In the genomic region with DNA sequence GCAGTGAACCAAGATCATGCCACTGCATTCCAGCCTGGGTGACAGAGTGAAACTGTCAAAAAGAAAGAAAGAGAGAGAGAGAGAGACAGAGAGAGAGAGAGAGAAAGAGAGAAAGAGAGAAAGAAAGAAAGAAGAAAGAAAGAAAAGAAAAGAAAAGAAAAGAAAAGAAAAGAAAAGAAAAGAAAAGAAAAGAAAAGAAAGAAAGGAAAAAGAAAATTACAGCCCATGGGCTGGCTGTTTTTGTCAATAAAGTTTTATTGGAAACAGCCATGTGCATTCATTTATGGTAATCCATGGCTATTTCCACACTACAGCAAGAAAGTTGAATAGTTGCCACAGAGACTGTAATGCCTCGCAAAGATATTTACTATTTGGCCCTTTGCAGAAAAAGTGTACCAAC, we compare ENCODE assay signal across 7 cellular contexts.
DNase-seq lines count a peak whose midpoint lies in the region; ATAC-seq, FAIRE-seq and TF ChIP-seq lines count a peak whose summit lies in the region.
"Not testable (repeated sequence)": the region's sequence is repeated elsewhere in the genome, so short reads cannot be mapped to it uniquely, and the experiment has no call there.

No MANE protein-coding gene starts in this region.

- TF ChIP-seq CTCF in WTC11 (IDR thresholded peaks at IDR 0.05); H1 (IDR thresholded peaks at IDR 0.05; ENCODE audit: control extremely low read depth in 1 of 3, insufficient read depth in 1 of 3, low read depth in 1 of 3, low read length in 3 of 3); neural crest cell (conservative IDR thresholded peaks at IDR 0.05); smooth muscle cell (IDR thresholded peaks at IDR 0.05; ENCODE audit: borderline replicate concordance, insufficient read depth, poor library complexity, severe bottlenecking): not testable (repeated sequence)

- H3K9ac ChIP-seq in NT2/D1 (ENCODE audit: insufficient read length, low read depth) (peak overlapping the region; percentile 80), iPS-20b (ENCODE audit: low read depth, low read length) (peak overlapping the region; percentile 59; the same call in 1 of the 2 replicates)
- not testable (repeated sequence) for H3K9ac ChIP-seq in H1 (replicated peaks in 1 of 4; ENCODE audit: extremely low read depth in 1 of 4, low read depth in 3 of 4, low read length in 3 of 4); smooth muscle cell (ENCODE audit: low read depth)

- peak overlapping the region; percentile 94; the same call in 1 of the 2 replicates for H2BK5ac ChIP-seq in H1 (ENCODE audit: low read depth, low read length)

- peak overlapping the region; percentile 88 for H3K18ac ChIP-seq in H1 (ENCODE audit: extremely low read depth, low read length)

- peak overlapping the region; percentile 34 for H3K4me3 ChIP-seq in NT2/D1 (ENCODE audit: insufficient read length, low read depth)
- H3K4me3 ChIP-seq in H1 (ENCODE audit: extremely low read depth in 1 of 4, insufficient read depth in 2 of 4, low read depth in 3 of 4, low read length in 4 of 4) = peak overlapping the region in 3 of 4 experiments; percentile 28 to 53 (median 43); a peak in 3 of 8 replicates
- peak overlapping the region; percentile 55; the same call in 1 of the 2 replicates for H3K4me3 ChIP-seq in iPS-20b (ENCODE audit: low read length)
- not testable (repeated sequence) for H3K4me3 ChIP-seq in smooth muscle cell

- peak overlapping the region; percentile 88 for H2BK120ac ChIP-seq in H1 (replicated peaks; ENCODE audit: low read depth, low read length)

- not testable (repeated sequence) for H3K27ac ChIP-seq in H1 (ENCODE audit: low read depth, low read length); iPS-20b (ENCODE audit: low read length)
- H3K27ac ChIP-seq in smooth muscle cell (ENCODE audit: low read depth) = peak overlapping the region; percentile 81

- not testable (repeated sequence) for H4K8ac ChIP-seq in H1 (ENCODE audit: extremely low read depth, insufficient read depth, low read length)

- H3K4me1 ChIP-seq in NT2/D1 (ENCODE audit: insufficient read depth, insufficient read length) (peaks cover 16% of the 10 kb centered on the region), H1 (replicated peaks in 1 of 4; ENCODE audit: control insufficient read depth in 3 of 4, insufficient read depth in 4 of 4, low read length in 3 of 4) (peaks cover 5 to 34% (median 23%) of the 10 kb centered on the region in 4 experiments), iPS-20b (ENCODE audit: insufficient read depth, low read length) (peaks cover 40% of the 10 kb centered on the region), smooth muscle cell (ENCODE audit: low read depth) (peaks cover 30% of the 10 kb centered on the region)

- not testable (repeated sequence) for H3K4ac ChIP-seq in H1 (replicated peaks; ENCODE audit: insufficient read length, low read depth, low read length)

- peaks cover 18% of the 10 kb centered on the region for H3F3A ChIP-seq in smooth muscle cell (ENCODE audit: low read depth)

- not testable (repeated sequence) for TF ChIP-seq EP300 in H1 (IDR thresholded peaks at IDR 0.05; ENCODE audit: borderline replicate concordance in 1 of 2, low read depth in 2 of 2, low read length in 2 of 2)

- not testable (repeated sequence) for H3K36me3 Mint-ChIP-seq in WTC11; neural crest cell (ENCODE audit: low read depth)

- not testable (repeated sequence) for H3K56ac ChIP-seq in H1 (replicated peaks; ENCODE audit: insufficient read length, low read depth, low read length)

- not testable (repeated sequence) for H3K79me1 ChIP-seq in H1 (ENCODE audit: low read depth, low read length)

- H3K36me3 ChIP-seq in NT2/D1 (ENCODE audit: insufficient read depth, insufficient read length, low read length); H1 (ENCODE audit: control insufficient read depth in 2 of 4, insufficient read depth in 4 of 4, low read length in 3 of 4); iPS-20b (ENCODE audit: insufficient read depth, low read depth, low read length); smooth muscle cell (ENCODE audit: low read depth): not testable (repeated sequence)

- not testable (repeated sequence) for TF ChIP-seq POLR2A in H1 (IDR thresholded peaks at IDR 0.05; ENCODE audit: control extremely low read depth in 1 of 2, low read depth in 2 of 2, low read length in 2 of 2)

- DNase-seq in NT2/D1 (ENCODE audit: low read depth, low spot score); WTC11 (ENCODE audit: low spot score); H1 (ENCODE audit: low read depth in 1 of 2, low spot score in 2 of 2); neural crest cell (ENCODE audit: low read depth, low spot score); smooth muscle cell (lab: John Stamatoyannopoulos, UW; ENCODE audit: unreplicated experiment): not testable (repeated sequence)

- CTCF ChIA-PET in WTC11 (lab: Charles Lee) = not testable (repeated sequence)
- CTCF ChIA-PET in H1 (lab: Charles Lee; ENCODE audit: partially characterized antibody) = interaction anchor here (0.9 kb wide), 1 partner anchor 10 kb away, joined by 3 read pairs; no protein-coding TSS in a partner anchor

- H3K14ac ChIP-seq in H1 (ENCODE audit: insufficient read length) = not testable (repeated sequence)

- H3K4me2 ChIP-seq in H1 (ENCODE audit: insufficient read depth in 1 of 2, low read depth in 2 of 2, low read length in 2 of 2) = peak overlapping the region; percentile 68 to 94; a peak in 3 of 4 replicates
- H3K4me2 ChIP-seq in smooth muscle cell = peak overlapping the region; percentile 79

- peak overlapping the region; percentile 83 for H4K91ac ChIP-seq in H1 (replicated peaks; ENCODE audit: insufficient read length, low read length)

- peaks cover 62% of the 10 kb centered on the region for H3K4me1 Mint-ChIP-seq in WTC11
- H3K4me1 Mint-ChIP-seq in neural crest cell = peaks cover 43% of the 10 kb centered on the region

- POLR2A ChIA-PET in WTC11 (lab: Charles Lee) = not testable (repeated sequence)
- POLR2A ChIA-PET in H1 (lab: Charles Lee; ENCODE audit: partially characterized antibody) = interaction anchor here (1.6 kb wide), 1 partner anchor 126 kb away, joined by 6 read pairs; no protein-coding TSS in a partner anchor

- not testable (repeated sequence) for H3K9me3 ChIP-seq in NT2/D1 (ENCODE audit: insufficient read depth, low read length); H1 (ENCODE audit: insufficient read depth in 2 of 2, low read depth in 1 of 2, low read length in 1 of 2); iPS-20b (ENCODE audit: insufficient read depth, low read depth, low read length); smooth muscle cell (replicated peaks; ENCODE audit: low read depth)

- peak overlapping the region; percentile 73 for H3K4me3 Mint-ChIP-seq in WTC11
- peak overlapping the region; percentile 38 for H3K4me3 Mint-ChIP-seq in neural crest cell

- peak; percentile 59 for FAIRE-seq in G401.6 (lab: Jason Lieb, UNC)
- not testable (repeated sequence) for FAIRE-seq in H1 (lab: Jason Lieb, UNC)

- not testable (repeated sequence) for H3K9me3 Mint-ChIP-seq in WTC11, neural crest cell

- WGBS in H1 (ENCODE audit: extremely low coverage in 1 of 2, insufficient coverage in 1 of 2, insufficient read length in 1 of 2, insufficient replicate concordance in 2 of 2, low coverage in 1 of 2, low lambda C conversion rate in 2 of 2, missing lambda C conversion rate in 1 of 2), 2 experiments = 85% methylated on average over 1 of the region's 1 CpG; no CpG with 5 or more reads in 1 of the 2 experiments
- WGBS in smooth muscle cell (ENCODE audit: low lambda C conversion rate) = 57% methylated on average over 1 of the region's 1 CpG

- H2BK15ac ChIP-seq in H1 (ENCODE audit: low read length) = not testable (repeated sequence)

- H2AFZ ChIP-seq in H1 (ENCODE audit: low read length) = peak overlapping the region; percentile 48; the same call in 1 of the 2 replicates
- peak overlapping the region; percentile 17 for H2AFZ ChIP-seq in smooth muscle cell (ENCODE audit: low read depth)

- H3K27me3 Mint-ChIP-seq in WTC11 (ENCODE audit: low read depth) = peaks cover 24% of the 10 kb centered on the region
- H3K27me3 Mint-ChIP-seq in neural crest cell (ENCODE audit: low read depth) = not testable (repeated sequence)

- peaks cover 13% of the 10 kb centered on the region for H3K23me2 ChIP-seq in H1 (ENCODE audit: low read depth, low read length)

- not testable (repeated sequence) for H3K27me3 ChIP-seq in NT2/D1 (ENCODE audit: insufficient read depth, insufficient read length); H1 (replicated peaks in 1 of 4; ENCODE audit: control insufficient read depth in 3 of 4, extremely low read depth in 1 of 4, insufficient read depth in 3 of 4, low read length in 3 of 4); smooth muscle cell (ENCODE audit: low read depth)
- H3K27me3 ChIP-seq in iPS-20b (ENCODE audit: insufficient read depth, low read length) = peaks cover 23% of the 10 kb centered on the region; the same call in 1 of the 2 replicates

- H3K27ac Mint-ChIP-seq in WTC11 (peak overlapping the region; percentile 94; the same call in 1 of the 2 replicates), neural crest cell (ENCODE audit: unreplicated experiment) (peak overlapping the region; percentile 84)

- not testable (repeated sequence) for H4K20me1 ChIP-seq in H1 (replicated peaks in 1 of 2; ENCODE audit: control insufficient read depth in 1 of 2, insufficient read depth in 2 of 2, low read length in 2 of 2); smooth muscle cell (ENCODE audit: low read depth)

- not testable (repeated sequence) for ATAC-seq in WTC11

- not testable (repeated sequence) for H3K23ac ChIP-seq in H1 (ENCODE audit: insufficient read length)

- not testable (repeated sequence) for H4K5ac ChIP-seq in H1 (ENCODE audit: insufficient read length, low read depth, low read length)

- TF ChIP-seq RAD21 in H1 (IDR thresholded peaks at IDR 0.05 in 1 of 2, conservative IDR thresholded peaks at IDR 0.05 in 1 of 2; ENCODE audit: low read depth in 2 of 2, low read length in 2 of 2) = not testable (repeated sequence)

- not testable (repeated sequence) for H3K79me2 ChIP-seq in H1 (ENCODE audit: control insufficient read depth in 1 of 2, insufficient read depth in 2 of 2, low read length in 2 of 2); smooth muscle cell (ENCODE audit: low read depth)

- H2BK20ac ChIP-seq in H1 (ENCODE audit: low read length) = peak overlapping the region; percentile 99; the same call in 1 of the 2 replicates

- H2AK5ac ChIP-seq in H1 (ENCODE audit: low read depth, low read length) = peak overlapping the region; percentile 92; the same call in 1 of the 2 replicates

- H2BK12ac ChIP-seq in H1 (ENCODE audit: low read depth, low read length) = 0 out of 2 replicates have a peak overlapping the region, but pooled peaks have one; percentile 90
